Comparison of ENCODE assay signal across 8 cellular contexts in the genomic region with DNA sequence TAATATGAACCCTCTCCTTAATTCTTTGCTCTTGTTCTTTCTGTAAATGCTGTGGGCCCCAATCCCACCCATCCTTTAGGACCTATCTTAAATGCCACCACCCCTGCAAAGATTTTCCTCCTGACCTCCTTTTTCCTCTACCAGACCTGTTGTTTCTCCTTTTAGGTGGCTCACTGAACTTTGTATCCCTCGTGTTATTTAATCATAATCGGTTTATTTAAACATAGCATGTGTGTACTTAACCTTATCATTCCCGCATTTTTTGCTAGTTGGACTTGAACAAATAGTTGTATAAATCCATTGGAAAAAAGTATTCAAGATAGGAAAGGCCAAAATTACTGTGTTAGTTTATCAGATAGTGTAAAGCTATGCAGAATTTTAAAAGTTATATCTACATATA. TPM values are rescaled to one million over a fixed set of nuclear protein-coding genes. Genes with fewer than 3 reads are reported as not detected.
DNase-seq lines count a peak whose midpoint lies in the region; ATAC-seq and TF ChIP-seq lines count a peak whose summit lies in the region.

No MANE protein-coding gene starts in this region.

- no peaks in the 10 kb centered on the region for H3F3A ChIP-seq in OCI-LY1 (ENCODE audit: insufficient read depth, low read length)

- H3K36me3 Mint-ChIP-seq in CD4-positive, CD25-positive, alpha-beta regulatory T cell: peaks cover 25% of the 10 kb centered on the region
- peaks cover 45% of the 10 kb centered on the region for H3K36me3 Mint-ChIP-seq in effector memory CD8-positive, alpha-beta T cell (ENCODE audit: insufficient read depth)

- no peak for ATAC-seq in CD4-positive, CD25-positive, alpha-beta regulatory T cell (ENCODE audit: low read depth in 2 of 2)
- ATAC-seq in effector memory CD8-positive, alpha-beta T cell (replicated peaks): no peak
- ATAC-seq in HG03175 (IDR thresholded peaks at IDR 0.05; ENCODE audit: unreplicated experiment): no peak

- H3K9me3 Mint-ChIP-seq in CD4-positive, CD25-positive, alpha-beta regulatory T cell: no peaks in the 10 kb centered on the region
- H3K9me3 Mint-ChIP-seq in effector memory CD8-positive, alpha-beta T cell: no peaks in the 10 kb centered on the region

- H3K4me3 Mint-ChIP-seq in CD4-positive, CD25-positive, alpha-beta regulatory T cell: peak overlapping the region; percentile 84 to 99 (median 86)
- peak overlapping the region; percentile 78 to 98 for H3K4me3 Mint-ChIP-seq in effector memory CD8-positive, alpha-beta T cell

- no peaks in the 10 kb centered on the region for H3K9me2 ChIP-seq in OCI-LY1 (ENCODE audit: low read depth, low read length)

- peaks cover 19% of the 10 kb centered on the region for H3K79me2 ChIP-seq in OCI-LY1 (ENCODE audit: insufficient read depth, low read length)

- DNase-seq in CD4-positive, CD25-positive, alpha-beta regulatory T cell: no peak
- DNase-seq in effector memory CD8-positive, alpha-beta T cell: no peak
- no peak for DNase-seq in Kasumi-1 (lab: John Stamatoyannopoulos, UW)
- no peak for DNase-seq in CD1c-positive myeloid dendritic cell (ENCODE audit: extremely low spot score)
- DNase-seq in dedifferentiated amniotic fluid mesenchymal stem cell (ENCODE audit: extremely low spot score): no peak

- H3K36me3 ChIP-seq in CD4-positive, CD25-positive, alpha-beta regulatory T cell (ENCODE audit: control insufficient read depth, insufficient read depth, low read length): peaks cover 18% of the 10 kb centered on the region
- H3K36me3 ChIP-seq in OCI-LY1 (ENCODE audit: insufficient read depth, low read length): peaks cover 26% of the 10 kb centered on the region
- H3K36me3 ChIP-seq in neutrophil: peaks cover 16% of the 10 kb centered on the region

- peak overlapping the region; percentile 52 for H3K4me3 ChIP-seq in CD4-positive, CD25-positive, alpha-beta regulatory T cell (ENCODE audit: low read depth, low read length)
- H3K4me3 ChIP-seq in OCI-LY1 (ENCODE audit: low read depth, low read length, poor library complexity, severe bottlenecking) (peak overlapping the region; percentile 63), neutrophil (ENCODE audit: low read depth in 1 of 2, low read length in 1 of 2) (peak overlapping the region; percentile 90 to 97)

- TF ChIP-seq CTCF in OCI-LY1 (IDR thresholded peaks at IDR 0.05; ENCODE audit: low read length): no peak
- TF ChIP-seq CTCF in neutrophil (IDR thresholded peaks at IDR 0.05): no peak

- H3K9me3 ChIP-seq in CD4-positive, CD25-positive, alpha-beta regulatory T cell (ENCODE audit: control insufficient read depth in 2 of 2, low read length in 2 of 2): no peaks in the 10 kb centered on the region
- H3K9me3 ChIP-seq in OCI-LY1 (ENCODE audit: low read length) (no peaks in the 10 kb centered on the region), neutrophil (no peaks in the 10 kb centered on the region)

- H3K27ac Mint-ChIP-seq in CD4-positive, CD25-positive, alpha-beta regulatory T cell: peak overlapping the region; percentile 92 to 95 (median 94)
- H3K27ac Mint-ChIP-seq in effector memory CD8-positive, alpha-beta T cell: peak overlapping the region; percentile 99 to 100

- H2AFZ ChIP-seq in OCI-LY1 (ENCODE audit: low read length): no peak overlapping the region

- no peaks in the 10 kb centered on the region for H4K20me1 ChIP-seq in OCI-LY1 (ENCODE audit: insufficient read depth, low read length)

- peak overlapping the region; percentile 96 for H3K27ac ChIP-seq in CD4-positive, CD25-positive, alpha-beta regulatory T cell (ENCODE audit: insufficient read depth, low read length, poor library complexity, severe bottlenecking)
- peak overlapping the region; percentile 56 for H3K27ac ChIP-seq in OCI-LY1 (ENCODE audit: low read depth, low read length, poor library complexity, severe bottlenecking)
- H3K27ac ChIP-seq in neutrophil: peak overlapping the region; percentile 96

- H3K27me3 Mint-ChIP-seq in CD4-positive, CD25-positive, alpha-beta regulatory T cell: peaks cover 6% of the 10 kb centered on the region
- H3K27me3 Mint-ChIP-seq in effector memory CD8-positive, alpha-beta T cell: no peaks in the 10 kb centered on the region

- H3K27me3 ChIP-seq in CD4-positive, CD25-positive, alpha-beta regulatory T cell (ENCODE audit: control insufficient read depth, insufficient read depth, low read length): no peaks in the 10 kb centered on the region
- H3K27me3 ChIP-seq in OCI-LY1 (ENCODE audit: insufficient read depth, low read length): no peaks in the 10 kb centered on the region
- H3K27me3 ChIP-seq in neutrophil: no peaks in the 10 kb centered on the region

- peak overlapping the region; percentile 60; the same call in 1 of the 2 replicates for H3K9ac ChIP-seq in OCI-LY1 (ENCODE audit: low read length)

- H3K4me1 Mint-ChIP-seq in CD4-positive, CD25-positive, alpha-beta regulatory T cell: peaks cover 20 to 41% (median 30%) of the 10 kb centered on the region in 4 donors
- H3K4me1 Mint-ChIP-seq in effector memory CD8-positive, alpha-beta T cell (ENCODE audit: low read depth in 2 of 2): peaks cover 27 to 30% of the 10 kb centered on the region in 2 donors

- peaks cover 21% of the 10 kb centered on the region for H3K4me1 ChIP-seq in CD4-positive, CD25-positive, alpha-beta regulatory T cell (ENCODE audit: control insufficient read depth, insufficient read depth, low read length, poor library complexity, severe bottlenecking)
- H3K4me1 ChIP-seq in OCI-LY1 (ENCODE audit: insufficient read depth, low read length, severe bottlenecking): peaks cover 43% of the 10 kb centered on the region
- peaks cover 58 to 61% of the 10 kb centered on the region in 2 experiments for H3K4me1 ChIP-seq in neutrophil (ENCODE audit: control insufficient read depth in 1 of 2, insufficient read depth in 1 of 2, low read depth in 1 of 2, low read length in 1 of 2)

- peak overlapping the region; percentile 84 for H3K4me2 ChIP-seq in OCI-LY1 (ENCODE audit: low read length)

RNA-seq across cellular contexts. Expression of a gene that starts 1.0 kb away (rescaled TPM):
- 637 TPM for total RNA-seq in CD4-positive, CD25-positive, alpha-beta regulatory T cell
- polyA plus RNA-seq in CD4-positive, CD25-positive, alpha-beta regulatory T cell: 10 to 100 TPM; 15.2 to 28.2 (median 21.6) TPM
